ENCODE assay signal across 12 cellular contexts in genomic region chr10:13928362-13928921, GRCh38.
"Had no signal": no experiment of that assay in that cellular context is flagged by ENCODE, and none has a peak within 500 bp of the region (broad histone marks: within the 10 kb centered on the region; RNA-seq: fewer than 3 reads in every experiment).

No MANE protein-coding gene starts in this region.

- H3K36me3 Mint-ChIP-seq: activated naive CD8-positive, alpha-beta T cell treated with anti-CD3 and anti-CD28 coated beads for 36 hours; natural killer cell treated with Interleukin-12 subunit alpha and Interleukin-12 subunit beta and Interleukin-15 and Interleukin-18, amount 100 ng/mL, for 72 hours; T-cell had no signal

- H3K4me3 Mint-ChIP-seq: activated naive CD8-positive, alpha-beta T cell treated with anti-CD3 and anti-CD28 coated beads for 36 hours; natural killer cell treated with Interleukin-12 subunit alpha and Interleukin-12 subunit beta and Interleukin-15 and Interleukin-18, amount 100 ng/mL, for 72 hours; stimulated activated naive CD8-positive, alpha-beta T cell treated with anti-CD3 and anti-CD28 coated beads, Interleukin-15, Interleukin-2, amounts not matched to agents 100 ng/mL and 50 ng/mL, for 24 hours; T-cell had no signal

- DNase-seq: activated naive CD8-positive, alpha-beta T cell treated with anti-CD3 and anti-CD28 coated beads for 36 hours; amygdala; colonic mucosa; left cardiac atrium; mesendoderm; stimulated activated CD4-positive, alpha-beta T cell treated with anti-CD3 and anti-CD28 coated beads, Interleukin-15, amount 100 ng/mL, for 24 hours; stimulated activated CD4-positive, alpha-beta T cell treated with anti-CD3 and anti-CD28 coated beads, Interleukin-2, amount 100 ng/mL, for 48 hours; T-cell; T-helper 9 cell; transverse colon had no signal

- H3K27ac Mint-ChIP-seq: activated naive CD8-positive, alpha-beta T cell treated with anti-CD3 and anti-CD28 coated beads for 36 hours; natural killer cell treated with Interleukin-12 subunit alpha and Interleukin-12 subunit beta and Interleukin-15 and Interleukin-18, amount 100 ng/mL, for 72 hours; stimulated activated naive CD8-positive, alpha-beta T cell treated with anti-CD3 and anti-CD28 coated beads, Interleukin-15, Interleukin-2, amounts not matched to agents 100 ng/mL and 50 ng/mL, for 24 hours; T-cell had no signal

- ATAC-seq: left cardiac atrium; natural killer cell treated with Interleukin-12 subunit alpha and Interleukin-12 subunit beta and Interleukin-15 and Interleukin-18, amount 100 ng/mL, for 72 hours; T-cell had no signal

- H3K9me3 Mint-ChIP-seq: activated naive CD8-positive, alpha-beta T cell treated with anti-CD3 and anti-CD28 coated beads for 36 hours; natural killer cell treated with Interleukin-12 subunit alpha and Interleukin-12 subunit beta and Interleukin-15 and Interleukin-18, amount 100 ng/mL, for 72 hours; stimulated activated naive CD8-positive, alpha-beta T cell treated with anti-CD3 and anti-CD28 coated beads, Interleukin-15, Interleukin-2, amounts not matched to agents 100 ng/mL and 50 ng/mL, for 24 hours; T-cell had no signal
